Comparison of ENCODE assay signal across 9 cellular contexts in genomic region chr16:77951788-77952187, GRCh38.
DNase-seq lines count a peak whose midpoint lies in the region; ATAC-seq and TF ChIP-seq lines count a peak whose summit lies in the region.
"Had no signal": no experiment of that assay in that cellular context is flagged by ENCODE, and none has a peak within 500 bp of the region (broad histone marks: within the 10 kb centered on the region; RNA-seq: fewer than 3 reads in every experiment).

No MANE protein-coding gene starts in this region.

- CTCF ChIA-PET in mammary epithelial cell (lab: Charles Lee; ENCODE audit: low non-redundant PET) = interaction anchor here (0.7 kb wide), 1 partner anchor 44 kb away, joined by 3 read pairs; no protein-coding TSS in a partner anchor

- no peak for ATAC-seq in HG02973 (IDR thresholded peaks at IDR 0.05; ENCODE audit: unreplicated experiment)
- no peak for ATAC-seq in HG03571 (IDR thresholded peaks at IDR 0.05; ENCODE audit: unreplicated experiment)
- ATAC-seq: naive thymus-derived CD4-positive, alpha-beta T cell had no signal

- no TSS peak for BruUV-seq in mammary epithelial cell (replicated peaks; lab: Mats Ljungman, UMichigan)

- H3K36me3 ChIP-seq in mammary epithelial cell (ENCODE audit: insufficient read depth, low read length) = no peaks in the 10 kb centered on the region

- in situ Hi-C loops in mammary epithelial cell (cut with MboI; ENCODE audit: low sequenced_read_pairs in 2 of 2) = no loop called here

- no peaks in the 10 kb centered on the region for H3K79me2 ChIP-seq in mammary epithelial cell (ENCODE audit: insufficient read depth, low read length)

- H3K4me3 ChIP-seq in mammary epithelial cell (replicated peaks in 1 of 3; ENCODE audit: insufficient read depth in 1 of 3, low read depth in 2 of 3, low read length in 3 of 3) = no peak overlapping the region

- no peak overlapping the region for H2AFZ ChIP-seq in mammary epithelial cell (ENCODE audit: low read depth, low read length)

- H3K9ac ChIP-seq in mammary epithelial cell (ENCODE audit: insufficient read depth, low read length) = no peak overlapping the region

- no peak overlapping the region for H3K4me2 ChIP-seq in mammary epithelial cell (ENCODE audit: insufficient read depth, low read depth, low read length)

- peak; percentile 40 for DNase-seq in SIG-M5 treated with dmso at 0.1 percent for 504 hours (lab: John Stamatoyannopoulos, UW; ENCODE audit: unreplicated experiment)
- no peak for DNase-seq in SIG-M5 (lab: John Stamatoyannopoulos, UW)
- DNase-seq in NCI-H2081 treated with DMSO at 0.1 percent for 48 hours (lab: John Stamatoyannopoulos, UW) = peak; percentile 15
- DNase-seq in mammary epithelial cell = peak; percentile 10
- peak; percentile 29 for DNase-seq in superior temporal gyrus (ENCODE audit: extremely low spot score)
- no peak for DNase-seq in activated CD4-positive, alpha-beta T cell treated with anti-CD3 and anti-CD28 coated beads, Interleukin-2, amount 50 U/mL, for 48 hours

- 42% methylated on average over 2 of the region's 2 CpGs for WGBS in mammary epithelial cell (ENCODE audit: low coverage, missing lambda C conversion rate)

- no peak overlapping the region for H3K27ac ChIP-seq in mammary epithelial cell (ENCODE audit: insufficient read depth, low read depth, low read length)

- H3K4me1 ChIP-seq in mammary epithelial cell (ENCODE audit: insufficient read depth, low read length) = no peaks in the 10 kb centered on the region

- H3K9me3 ChIP-seq in mammary epithelial cell (replicated peaks; ENCODE audit: insufficient read depth, low read length) = peaks cover 6% of the 10 kb centered on the region

- peak; percentile 4 to 38 for TF ChIP-seq CTCF in mammary epithelial cell (conservative IDR thresholded peaks at IDR 0.05 in 1 of 2, IDR thresholded peaks at IDR 0.05 in 1 of 2; ENCODE audit: extremely low read depth in 1 of 2, insufficient read depth in 1 of 2, low read depth in 1 of 2, low read length in 2 of 2)

- dilution Hi-C loops in mammary epithelial cell (cut with HindIII; ENCODE audit: low sequenced_read_pairs) = no loop called here

- H4K20me1 ChIP-seq in mammary epithelial cell (ENCODE audit: insufficient read depth, low read length) = no peaks in the 10 kb centered on the region

- intact Hi-C loops in mammary epithelial cell (cut with micrococcal nuclease) = no loop called here

- H3K27me3 ChIP-seq in mammary epithelial cell (ENCODE audit: insufficient read depth, low read length) = no peaks in the 10 kb centered on the region

Comparison
In these comparisons a context has a peak if more than half of its experiments do, and no peak if none do; other contexts are left out.
1. DNase-seq: peak in SIG-M5 treated with dmso at 0.1 percent for 504 hours (single experiment), NCI-H2081 treated with DMSO at 0.1 percent for 48 hours (single experiment), mammary epithelial cell (single experiment) and superior temporal gyrus (single experiment); none in SIG-M5 (single experiment) and activated CD4-positive, alpha-beta T cell treated with anti-CD3 and anti-CD28 coated beads, Interleukin-2, amount 50 U/mL, for 48 hours (0 of 2).